17 cellular contexts compared by ENCODE assay signal in the genomic region with DNA sequence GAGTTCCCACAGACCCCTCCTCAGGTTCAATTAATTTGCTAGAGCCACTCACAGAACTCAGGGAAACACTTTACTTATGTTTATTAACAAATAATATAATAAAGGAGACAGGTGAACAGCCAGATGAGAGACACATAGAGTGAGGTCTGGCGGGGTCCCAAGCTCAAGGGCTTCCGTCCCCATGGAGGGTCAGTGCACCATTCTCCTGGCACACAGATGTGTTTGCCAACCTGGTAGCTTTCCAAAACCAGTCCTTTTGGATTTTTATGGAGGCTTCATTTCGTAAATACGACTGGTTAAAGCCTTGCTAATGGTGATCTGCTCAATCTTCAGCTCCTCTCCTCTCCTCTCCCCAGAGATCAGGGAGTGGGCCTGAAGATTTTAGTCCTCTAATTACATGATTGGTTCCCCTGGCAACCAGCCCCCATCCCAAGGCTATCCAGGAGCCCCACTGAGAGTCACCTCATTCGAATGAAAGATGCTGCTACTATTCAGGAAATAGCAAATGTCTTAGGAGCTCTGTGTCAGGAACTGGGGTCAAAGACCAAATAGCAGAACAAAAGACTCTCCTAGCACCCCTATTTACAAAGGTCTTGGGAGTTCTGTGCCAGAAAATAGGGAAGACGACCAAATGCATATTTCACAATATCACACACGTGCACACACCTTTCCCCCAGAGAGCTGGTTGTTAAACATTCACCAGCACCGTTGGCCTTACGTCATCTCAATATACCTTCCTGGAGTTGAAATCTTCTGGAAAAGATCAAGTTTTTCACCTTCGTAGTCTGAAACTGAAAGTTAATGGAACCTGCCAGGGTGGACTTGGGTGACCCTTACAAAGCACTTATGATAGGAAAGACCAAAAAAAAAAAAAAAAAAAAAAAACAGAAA. TPM values are rescaled to one million over a fixed set of nuclear protein-coding genes. Genes with fewer than 3 reads are reported as not detected.
DNase-seq lines count a peak whose midpoint lies in the region; ATAC-seq and TF ChIP-seq lines count a peak whose summit lies in the region.
"Had no signal": no experiment of that assay in that cellular context is flagged by ENCODE, and none has a peak within 500 bp of the region (broad histone marks: within the 10 kb centered on the region; RNA-seq: fewer than 3 reads in every experiment).

No MANE protein-coding gene starts in this region.

- H3K4me1 ChIP-seq in OCI-LY3 (ENCODE audit: low read length), result peaks cover 4% of the 10 kb centered on the region; the same call in 1 of the 2 replicates
- no peaks in the 10 kb centered on the region for H3K4me1 ChIP-seq in prostate gland (replicated peaks)
- H3K4me1 ChIP-seq: BE2C had no signal

- H3K27me3 ChIP-seq in OCI-LY3 (ENCODE audit: low read depth, low read length) (no peaks in the 10 kb centered on the region), prostate gland (replicated peaks; ENCODE audit: insufficient read depth) (no peaks in the 10 kb centered on the region)
- H3K27me3 ChIP-seq: BE2C, neutrophil had no signal

- H3K4me2 ChIP-seq in OCI-LY3 (ENCODE audit: low read length), result peak overlapping the region; percentile 27; the same call in 1 of the 2 replicates

- H3K27ac ChIP-seq in OCI-LY3 (ENCODE audit: low read length) (no peak overlapping the region), prostate gland (no peak overlapping the region)
- H3K27ac ChIP-seq: neutrophil had no signal

- H3K36me3 ChIP-seq in OCI-LY3 (replicated peaks; ENCODE audit: low read depth, low read length) (no peaks in the 10 kb centered on the region), prostate gland (no peaks in the 10 kb centered on the region)
- H3K36me3 ChIP-seq: BE2C, neutrophil had no signal

- no peaks in the 10 kb centered on the region for H3K79me2 ChIP-seq in OCI-LY3 (ENCODE audit: low read length)

- intact Hi-C loops in left colon (cut with DNase I, micrococcal nuclease) (no loop called here), prostate gland (cut with DNase I) (no loop called here)

- WGBS in prostate gland, result 47% methylated on average over 10 of the region's 10 CpGs

- no peak overlapping the region for H3K9ac ChIP-seq in OCI-LY3 (ENCODE audit: low read length)

- no peak overlapping the region for H3K4me3 ChIP-seq in OCI-LY3 (ENCODE audit: low read length)
- no peak overlapping the region for H3K4me3 ChIP-seq in prostate gland

- TF ChIP-seq CTCF in OCI-LY3 (IDR thresholded peaks at IDR 0.05; ENCODE audit: low read depth, low read length) (no peak), prostate gland (IDR thresholded peaks at IDR 0.05) (no peak)

- H3K9me3 ChIP-seq in OCI-LY3 (ENCODE audit: insufficient read depth, low read length) (no peaks in the 10 kb centered on the region), prostate gland (no peaks in the 10 kb centered on the region)
- H3K9me3 ChIP-seq: BE2C, neutrophil had no signal

- DNase-seq in HT-29 (ENCODE audit: low spot score) (peak; percentile 37), left colon (peak; percentile 54 to 66), prostate gland (ENCODE audit: low spot score) (peak; percentile 10), HUDEP-2 (lab: John Stamatoyannopoulos, UW; ENCODE audit: unreplicated experiment in 76 of 76) (no peak)
- DNase-seq: activated CD8-positive, alpha-beta T cell treated with anti-CD3 and anti-CD28 coated beads for 36 hours; BE2C; DMS153; H7; NCI-H187; NCI-H748 treated with DMSO at 0.1 percent for 48 hours; RPMI8226; stimulated activated CD4-positive, alpha-beta T cell treated with anti-CD3 and anti-CD28 coated beads, Interleukin-4, amount 100 ng/mL, for 1 hour had no signal

- TF ChIP-seq POLR2A in prostate gland (IDR thresholded peaks at IDR 0.05), result no peak

- H2AFZ ChIP-seq in OCI-LY3 (ENCODE audit: low read depth, low read length), result peak overlapping the region; percentile 56; the same call in 1 of the 2 replicates

- H4K20me1 ChIP-seq in OCI-LY3 (ENCODE audit: insufficient read depth, low read length), result no peaks in the 10 kb centered on the region

- ATAC-seq in left colon (peak; percentile 92), HG02571 (IDR thresholded peaks at IDR 0.05; ENCODE audit: unreplicated experiment) (no peak), GM21576 (IDR thresholded peaks at IDR 0.05; ENCODE audit: unreplicated experiment) (no peak), GM19452 (IDR thresholded peaks at IDR 0.05; ENCODE audit: unreplicated experiment) (no peak)
- ATAC-seq: activated CD8-positive, alpha-beta T cell treated with anti-CD3 and anti-CD28 coated beads for 36 hours had no signal

RNA-seq across cellular contexts. Expression of gene CAPRIN1, which starts 23.8 kb away (rescaled TPM):
- total RNA-seq in HT-29 (2014; rRNA removed; shearing (Covaris generic)), result 360 and 372 TPM in 2 replicates
- total RNA-seq in left colon, result 100 to 1,000 TPM; 150 to 166 TPM
- 100 to 1,000 TPM; 145 to 199 TPM for total RNA-seq in prostate gland

Comparison
In these comparisons a context has a peak if more than half of its experiments do, and no peak if none do; other contexts are left out.
1. DNase-seq: peak in HT-29 (single experiment), left colon (2 of 2) and prostate gland (single experiment); none in HUDEP-2 (0 of 76).